In genomic region chr10:52484426-52485065, GRCh38 we compare ENCODE assay signal across 16 cellular contexts.
"Had no signal": no experiment of that assay in that cellular context is flagged by ENCODE, and none has a peak within 500 bp of the region (broad histone marks: within the 10 kb centered on the region; RNA-seq: fewer than 3 reads in every experiment).

No MANE protein-coding gene starts in this region.

- H3K27me3 ChIP-seq: ascending aorta, neutrophil, upper lobe of right lung had no signal

- H3K36me3 ChIP-seq: ascending aorta, breast epithelium, neutrophil, thoracic aorta, upper lobe of right lung had no signal

- H3K27me3 Mint-ChIP-seq: activated CD4-positive, alpha-beta T cell treated with anti-CD3 and anti-CD28 coated beads, Interleukin-2, amount 10 ng/mL, durations not matched to agents 7 days and 5 days had no signal

- H3K4me1 ChIP-seq: ascending aorta, breast epithelium had no signal

- DNase-seq: activated CD4-positive, alpha-beta T cell treated with anti-CD3 and anti-CD28 coated beads, Interleukin-2, amount 10 ng/mL, durations not matched to agents 7 days and 5 days; activated CD4-positive, CD25-positive, alpha-beta regulatory T cell; activated naive CD4-positive, alpha-beta T cell treated with Interleukin-2 at 50 U/mL for 16 hours; endodermal cell; erythroblast; foreskin melanocyte; left ventricle myocardium superior; natural killer cell; posterior cingulate gyrus; retina; upper lobe of right lung had no signal

- H3K4me3 Mint-ChIP-seq: activated CD4-positive, alpha-beta T cell treated with anti-CD3 and anti-CD28 coated beads, Interleukin-2, amount 10 ng/mL, durations not matched to agents 7 days and 5 days; endodermal cell; natural killer cell; stimulated activated effector memory CD8-positive, alpha-beta T cell treated with anti-CD3 and anti-CD28 coated beads, Interleukin-12 subunit alpha, Interleukin-12 subunit beta, amount 100 ng/mL, for 72 hours had no signal

- H3K4me1 Mint-ChIP-seq: activated CD4-positive, alpha-beta T cell treated with anti-CD3 and anti-CD28 coated beads, Interleukin-2, amount 10 ng/mL, durations not matched to agents 7 days and 5 days; natural killer cell; stimulated activated effector memory CD8-positive, alpha-beta T cell treated with anti-CD3 and anti-CD28 coated beads, Interleukin-12 subunit alpha, Interleukin-12 subunit beta, amount 100 ng/mL, for 72 hours had no signal

- ATAC-seq: left ventricle myocardium superior; natural killer cell; stimulated activated effector memory CD8-positive, alpha-beta T cell treated with anti-CD3 and anti-CD28 coated beads, Interleukin-12 subunit alpha, Interleukin-12 subunit beta, amount 100 ng/mL, for 72 hours; upper lobe of right lung had no signal

- H3K36me3 Mint-ChIP-seq: natural killer cell; stimulated activated effector memory CD8-positive, alpha-beta T cell treated with anti-CD3 and anti-CD28 coated beads, Interleukin-12 subunit alpha, Interleukin-12 subunit beta, amount 100 ng/mL, for 72 hours had no signal

- H3K27ac ChIP-seq: ascending aorta, breast epithelium, neutrophil, thoracic aorta, upper lobe of right lung had no signal

- H3K4me3 ChIP-seq: ascending aorta, breast epithelium, thoracic aorta, upper lobe of right lung had no signal

- H3K9me3 Mint-ChIP-seq: activated CD4-positive, alpha-beta T cell treated with anti-CD3 and anti-CD28 coated beads, Interleukin-2, amount 10 ng/mL, durations not matched to agents 7 days and 5 days; endodermal cell; natural killer cell had no signal

- H3K27ac Mint-ChIP-seq: activated CD4-positive, alpha-beta T cell treated with anti-CD3 and anti-CD28 coated beads, Interleukin-2, amount 10 ng/mL, durations not matched to agents 7 days and 5 days; endodermal cell; natural killer cell; stimulated activated effector memory CD8-positive, alpha-beta T cell treated with anti-CD3 and anti-CD28 coated beads, Interleukin-12 subunit alpha, Interleukin-12 subunit beta, amount 100 ng/mL, for 72 hours had no signal

- H3K9me3 ChIP-seq: ascending aorta, breast epithelium, neutrophil, thoracic aorta, upper lobe of right lung had no signal
